In the genomic region with DNA sequence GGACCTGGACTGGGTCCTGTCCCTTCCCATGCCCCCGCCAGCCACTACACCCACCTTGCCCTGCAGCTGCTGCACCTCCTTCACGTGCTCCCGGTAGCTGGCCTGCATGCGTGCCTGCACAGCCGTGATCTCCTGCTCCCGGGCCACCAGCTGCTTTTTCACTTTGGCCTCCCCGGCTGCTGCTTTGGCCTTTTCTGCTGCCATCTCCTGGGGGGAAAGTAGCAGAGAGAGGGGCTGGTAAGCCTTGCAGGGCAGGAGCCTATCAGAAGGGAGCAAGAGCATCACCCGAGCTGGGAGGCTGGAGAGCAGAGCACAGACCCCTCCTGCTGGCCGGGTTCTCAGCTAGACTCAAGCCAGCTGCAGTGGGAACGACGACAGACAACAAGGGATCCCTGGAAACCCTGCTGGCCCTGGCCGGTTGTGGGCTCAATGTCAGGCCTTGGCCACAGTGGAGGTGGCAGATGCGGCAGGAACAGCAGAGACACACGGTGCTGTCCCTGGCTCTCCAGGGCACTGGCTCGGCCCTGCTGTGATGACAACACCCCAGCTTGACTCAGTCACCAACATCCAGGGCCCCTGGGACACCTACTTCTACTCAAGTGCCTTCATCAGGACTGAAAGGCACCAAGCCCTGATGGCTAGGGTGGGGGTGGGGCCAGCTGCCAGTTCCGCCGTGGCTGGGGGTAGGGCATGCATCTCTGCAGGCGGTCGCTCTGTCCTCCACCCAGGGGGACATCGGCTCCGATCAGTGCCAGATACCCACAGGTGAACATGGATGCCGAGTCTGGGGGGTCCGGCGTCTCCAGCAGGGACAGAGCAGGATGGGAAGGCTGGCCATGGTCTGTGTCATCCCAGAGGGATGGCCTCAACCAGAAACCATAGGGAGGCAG, we compare ENCODE assay signal across 11 cellular contexts. TPM values are rescaled to one million over a fixed set of nuclear protein-coding genes. Genes with fewer than 3 reads are reported as not detected.
A peak's percentile ranks its signal among the peaks of the same experiment; 100 is the strongest.
DNase-seq lines count a peak whose midpoint lies in the region; ATAC-seq and TF ChIP-seq lines count a peak whose summit lies in the region.
"Had no signal": no experiment of that assay in that cellular context is flagged by ENCODE, and none has a peak within 500 bp of the region (broad histone marks: within the 10 kb centered on the region; RNA-seq: fewer than 3 reads in every experiment).

No MANE protein-coding gene starts in this region.

- H2AFZ ChIP-seq in SK-N-SH (ENCODE audit: low read depth), result no peak overlapping the region

- intact Hi-C loops in left cardiac atrium (cut with DNase I) (no loop called here), CD14-positive monocyte (cut with micrococcal nuclease) (no loop called here)

- peaks cover 15% of the 10 kb centered on the region; the same call in 1 of the 2 replicates for H3K79me2 ChIP-seq in SK-N-SH (ENCODE audit: insufficient read depth)

- TF ChIP-seq RAD21 in SK-N-SH (IDR thresholded peaks at IDR 0.05; ENCODE audit: low read length), result peak; percentile 61

- H3K9me3 ChIP-seq in HUES48 (ENCODE audit: control insufficient read depth, insufficient read depth, low read length), result no peaks in the 10 kb centered on the region
- H3K9me3 ChIP-seq in SK-N-SH, result no peaks in the 10 kb centered on the region

- H3K4me1 Mint-ChIP-seq in CD14-positive monocyte, result peaks cover 20% of the 10 kb centered on the region

- DNase-seq in SK-N-SH (peak; percentile 91), left cardiac atrium (peak; percentile 48), putamen (ENCODE audit: low spot score) (peak; percentile 91), CD14-positive monocyte (ENCODE audit: low spot score) (no peak)
- no peak for DNase-seq in activated T-cell treated with anti-CD3 and anti-CD28 coated beads, Interleukin-2, amount 50 U/mL, for 48 hours
- DNase-seq: effector memory CD8-positive, alpha-beta T cell; stimulated activated CD8-positive, alpha-beta memory T cell treated with anti-CD3 and anti-CD28 coated beads, Interleukin-4, amount 100 ng/mL, for 48 hours had no signal

- no peaks in the 10 kb centered on the region for H3K9me3 Mint-ChIP-seq in CD14-positive monocyte
- H3K9me3 Mint-ChIP-seq: activated T-helper 2 cell treated with anti-CD3 and anti-CD28 coated beads, Interferon-gamma antibody, Interleukin-2, Interleukin-4, amounts not matched to agents 10 μg/mL and 5 μg/mL and 100 μg/mL, durations not matched to agents 14 hours and 24 hours and 36 hours; effector memory CD8-positive, alpha-beta T cell had no signal

- no peak overlapping the region for H3K4me2 ChIP-seq in SK-N-SH

- H3K36me3 Mint-ChIP-seq in CD14-positive monocyte, result peaks cover 66 to 96% of the 10 kb centered on the region in 2 donors

- TF ChIP-seq CTCF in SK-N-SH (IDR thresholded peaks at IDR 0.05) (no peak), CD14-positive monocyte (IDR thresholded peaks at IDR 0.05) (no peak)

- POLR2A ChIA-PET in SK-N-SH (lab: Yijun Ruan, JAX), result interaction anchor here (2.3 kb wide), 1 partner anchor 67 kb away, joined by 8 read pairs; a partner anchor contains a TSS

- H4K20me1 ChIP-seq in SK-N-SH (ENCODE audit: insufficient read depth), result peaks cover 28% of the 10 kb centered on the region; the same call in 1 of the 2 replicates

- H3K4me3 Mint-ChIP-seq in CD14-positive monocyte, result no peak overlapping the region
- H3K4me3 Mint-ChIP-seq: effector memory CD8-positive, alpha-beta T cell had no signal

- 96% methylated on average over 15 of the region's 24 CpGs for WGBS in SK-N-SH (ENCODE audit: low lambda C conversion rate)

- H3K4me3 ChIP-seq in HUES48 (ENCODE audit: low read depth, low read length) (no peak overlapping the region), SK-N-SH (ENCODE audit: low read depth in 2 of 2, low read length in 1 of 2) (no peak overlapping the region)

- H3K27ac Mint-ChIP-seq in CD14-positive monocyte, result peak overlapping the region in 1 of 7 donors; percentile 49
- H3K27ac Mint-ChIP-seq: activated T-helper 2 cell treated with anti-CD3 and anti-CD28 coated beads, Interferon-gamma antibody, Interleukin-2, Interleukin-4, amounts not matched to agents 10 μg/mL and 5 μg/mL and 100 μg/mL, durations not matched to agents 14 hours and 24 hours and 36 hours had no signal

- no peak for TF ChIP-seq EP300 in SK-N-SH (IDR thresholded peaks at IDR 0.05; ENCODE audit: borderline replicate concordance in 1 of 2, low read depth in 1 of 2, low read length in 1 of 2)

- CTCF ChIA-PET in SK-N-SH (lab: Yijun Ruan, JAX), result interaction anchor here (0.6 to 3.4 kb wide), 10 partner anchors 10 to 359 kb away, joined by 3 to 15 read pairs (median 6); no protein-coding TSS in a partner anchor

- H3K4me1 ChIP-seq in HUES48 (ENCODE audit: control insufficient read depth, insufficient read depth, low read length) (no peaks in the 10 kb centered on the region), SK-N-SH (ENCODE audit: control insufficient read depth in 1 of 2, insufficient read depth in 2 of 2, low read depth in 1 of 2, low read length in 1 of 2) (peaks cover 0 to 20% of the 10 kb centered on the region in 2 experiments; a peak in 1 of 4 replicates)

- peak; percentile 30 to 38 for ATAC-seq in left cardiac atrium
- ATAC-seq in HG02571 (IDR thresholded peaks at IDR 0.05; ENCODE audit: unreplicated experiment), result no peak
- no peak for ATAC-seq in HG03097 (IDR thresholded peaks at IDR 0.05; ENCODE audit: low FRiP score, unreplicated experiment)
- ATAC-seq: effector memory CD8-positive, alpha-beta T cell had no signal

- H3K27me3 Mint-ChIP-seq in CD14-positive monocyte (ENCODE audit: low read depth in 3 of 3), result peaks cover 0 to 1% (median 0%) of the 10 kb centered on the region in 3 donors
- H3K27me3 Mint-ChIP-seq: effector memory CD8-positive, alpha-beta T cell had no signal

- H3K36me3 ChIP-seq in HUES48 (ENCODE audit: control insufficient read depth, insufficient read depth, low read length), result peaks cover 87% of the 10 kb centered on the region
- peaks cover 4 to 66% of the 10 kb centered on the region in 2 experiments for H3K36me3 ChIP-seq in SK-N-SH (replicated peaks in 1 of 2; ENCODE audit: control insufficient read depth in 1 of 2, insufficient read depth in 2 of 2, low read length in 1 of 2)

- no peaks in the 10 kb centered on the region for H3K9me2 ChIP-seq in SK-N-SH

- peak overlapping the region; percentile 46 for H3K27ac ChIP-seq in HUES48 (ENCODE audit: low read depth, low read length)
- H3K27ac ChIP-seq in SK-N-SH (ENCODE audit: low read depth in 2 of 2, low read length in 1 of 2), result peak overlapping the region in 1 of 2 experiments; percentile 8; a peak in 1 of 4 replicates

- H3F3A ChIP-seq in SK-N-SH (replicated peaks; ENCODE audit: insufficient read depth), result no peaks in the 10 kb centered on the region

- no peaks in the 10 kb centered on the region for H3K27me3 ChIP-seq in HUES48 (ENCODE audit: control insufficient read depth, insufficient read depth, low read length)
- H3K27me3 ChIP-seq in SK-N-SH (ENCODE audit: insufficient read depth), result no peaks in the 10 kb centered on the region

- no peak overlapping the region for H3K9ac ChIP-seq in HUES48 (ENCODE audit: low read depth, low read length)
- H3K9ac ChIP-seq in SK-N-SH, result no peak overlapping the region

TF ChIP-seq in SK-N-SH, 30 proteins besides CTCF, POLR2A, EP300 and RAD21:
- TF ChIP-seq MXI1 (IDR thresholded peaks at IDR 0.05; ENCODE audit: low read depth, low read length) (0 out of 2 replicates have a peak, but pooled peaks have one; percentile 29), SMC3 (IDR thresholded peaks at IDR 0.05; ENCODE audit: low read depth, low read length) (peak; percentile 37; the same call in 1 of the 2 replicates), GABPA (IDR thresholded peaks at IDR 0.05; ENCODE audit: low read depth) (no peak)

RNA-seq across cellular contexts. Expression of a gene that starts 45.3 kb away (rescaled TPM):
- polyA plus RNA-seq in SK-N-SH (2012; rRNA removed) (31.0 and 50.2 TPM in 2 replicates), CD14-positive monocyte (1 to 10 TPM; 4.7 to 7.5 TPM)
- polyA plus RNA-seq in SK-N-SH (2012; cell fraction: cytosol; rRNA removed), result 28.4 and 38.4 TPM in 2 replicates
- 71.4 and 77.4 TPM in 2 replicates for polyA plus RNA-seq in SK-N-SH (2012; cell fraction: nucleus; rRNA removed)
- 100 to 1,000 TPM in 1 of 2 donors, 10 to 100 TPM in 1; 68.6 to 127 TPM for total RNA-seq in left cardiac atrium

Comparison
In these comparisons a context has a peak if more than half of its experiments do, and no peak if none do; other contexts are left out.
1. DNase-seq: peak in SK-N-SH (single experiment), left cardiac atrium (single experiment) and putamen (single experiment); none in CD14-positive monocyte (single experiment) and activated T-cell treated with anti-CD3 and anti-CD28 coated beads, Interleukin-2, amount 50 U/mL, for 48 hours (0 of 2).
2. ATAC-seq: peak in left cardiac atrium (2 of 2); none in HG02571 (single experiment) and HG03097 (single experiment).